ENCODE assay signal across 1 cellular context in the genomic region with DNA sequence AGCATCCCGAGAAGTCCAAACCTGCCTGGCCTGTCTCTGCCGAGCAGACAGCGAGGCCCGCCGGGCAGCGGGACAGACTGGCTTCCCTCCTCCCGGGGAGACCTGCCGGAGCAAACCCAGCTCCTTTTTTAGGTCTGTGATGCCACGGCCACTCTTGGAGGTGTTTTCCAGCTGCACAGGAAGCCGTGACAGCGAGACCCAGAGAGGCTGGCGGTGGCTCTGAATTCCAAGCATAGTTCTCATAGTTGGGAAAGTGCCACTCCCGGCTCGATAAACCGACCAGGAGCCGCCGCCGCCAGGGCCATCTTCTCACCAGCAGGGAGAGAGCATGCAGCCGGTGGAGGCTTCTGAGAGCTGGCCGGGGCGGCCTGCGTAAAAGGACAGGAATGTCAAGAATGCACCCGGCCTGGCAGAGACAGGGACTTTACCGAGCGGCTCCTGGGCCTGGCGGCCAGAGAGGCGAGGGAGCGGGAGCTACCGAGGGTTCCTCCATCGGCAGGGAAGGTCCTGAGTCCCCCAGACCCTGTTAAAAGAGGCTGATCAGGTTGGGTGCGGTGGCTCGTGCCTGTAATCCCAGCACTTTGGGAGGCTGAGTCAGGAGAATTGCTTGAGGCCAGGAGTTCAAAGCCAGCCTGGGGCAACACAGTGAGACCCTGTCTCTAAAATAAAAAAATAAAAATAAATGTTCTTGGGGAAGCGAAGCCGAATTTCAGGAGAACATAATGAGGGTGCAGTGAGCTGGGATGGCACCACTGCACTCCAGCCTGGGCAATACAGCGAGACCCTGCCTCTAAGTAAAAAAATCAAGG.
TF ChIP-seq lines count a peak whose summit lies in the region.

No MANE protein-coding gene starts in this region.

TF ChIP-seq in HepG2, 621 proteins besides CTCF, POLR2A, EP300 and RAD21 (continued from another document and continues in another):
- TF ChIP-seq, protein P1, sequence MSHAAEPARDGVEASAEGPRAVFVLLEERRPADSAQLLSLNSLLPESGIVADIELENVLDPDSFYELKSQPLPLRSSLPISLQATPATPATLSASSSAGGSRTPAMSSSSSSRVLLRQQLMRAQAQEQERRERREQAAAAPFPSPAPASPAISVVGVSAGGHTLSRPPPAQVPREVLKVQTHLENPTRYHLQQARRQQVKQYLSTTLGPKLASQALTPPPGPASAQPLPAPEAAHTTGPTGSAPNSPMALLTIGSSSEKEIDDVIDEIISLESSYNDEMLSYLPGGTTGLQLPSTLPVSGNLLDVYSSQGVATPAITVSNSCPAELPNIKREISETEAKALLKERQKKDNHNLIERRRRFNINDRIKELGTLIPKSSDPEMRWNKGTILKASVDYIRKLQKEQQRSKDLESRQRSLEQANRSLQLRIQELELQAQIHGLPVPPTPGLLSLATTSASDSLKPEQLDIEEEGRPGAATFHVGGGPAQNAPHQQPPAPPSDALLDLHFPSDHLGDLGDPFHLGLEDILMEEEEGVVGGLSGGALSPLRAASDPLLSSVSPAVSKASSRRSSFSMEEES (CRISPR knock-in tag; IDR thresholded peaks at IDR 0.05), result peak; percentile 78
- TF ChIP-seq, protein P2, sequence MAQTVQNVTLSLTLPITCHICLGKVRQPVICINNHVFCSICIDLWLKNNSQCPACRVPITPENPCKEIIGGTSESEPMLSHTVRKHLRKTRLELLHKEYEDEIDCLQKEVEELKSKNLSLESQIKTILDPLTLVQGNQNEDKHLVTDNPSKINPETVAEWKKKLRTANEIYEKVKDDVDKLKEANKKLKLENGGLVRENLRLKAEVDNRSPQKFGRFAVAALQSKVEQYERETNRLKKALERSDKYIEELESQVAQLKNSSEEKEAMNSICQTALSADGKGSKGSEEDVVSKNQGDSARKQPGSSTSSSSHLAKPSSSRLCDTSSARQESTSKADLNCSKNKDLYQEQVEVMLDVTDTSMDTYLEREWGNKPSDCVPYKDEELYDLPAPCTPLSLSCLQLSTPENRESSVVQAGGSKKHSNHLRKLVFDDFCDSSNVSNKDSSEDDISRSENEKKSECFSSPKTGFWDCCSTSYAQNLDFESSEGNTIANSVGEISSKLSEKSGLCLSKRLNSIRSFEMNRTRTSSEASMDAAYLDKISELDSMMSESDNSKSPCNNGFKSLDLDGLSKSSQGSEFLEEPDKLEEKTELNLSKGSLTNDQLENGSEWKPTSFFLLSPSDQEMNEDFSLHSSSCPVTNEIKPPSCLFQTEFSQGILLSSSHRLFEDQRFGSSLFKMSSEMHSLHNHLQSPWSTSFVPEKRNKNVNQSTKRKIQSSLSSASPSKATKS (CRISPR knock-in tag; IDR thresholded peaks at IDR 0.05), result peak; percentile 77; the same call in 1 of the 2 replicates
- peak; percentile 58 for TF ChIP-seq XRCC5 (optimal IDR thresholded peaks at IDR 0.05; ENCODE audit: low read length)
- peak; percentile 53; the same call in 1 of the 2 replicates for TF ChIP-seq NR2F6 (IDR thresholded peaks at IDR 0.05)
- peak; percentile 83 for TF ChIP-seq NR2F6 (CRISPR knock-in tag; IDR thresholded peaks at IDR 0.05)
- TF ChIP-seq ZNF749 (CRISPR knock-in tag; IDR thresholded peaks at IDR 0.05; ENCODE audit: borderline replicate concordance), result no peak
- TF ChIP-seq AGO1 (IDR thresholded peaks at IDR 0.05; ENCODE audit: low read depth, low read length, poor library complexity, severe bottlenecking), result peak; percentile 45
- no peak for TF ChIP-seq NCOA5 (CRISPR knock-in tag; IDR thresholded peaks at IDR 0.05)
- TF ChIP-seq HOXA5 (CRISPR knock-in tag; IDR thresholded peaks at IDR 0.05), result peak; percentile 59; the same call in 1 of the 2 replicates
- TF ChIP-seq, protein P3, sequence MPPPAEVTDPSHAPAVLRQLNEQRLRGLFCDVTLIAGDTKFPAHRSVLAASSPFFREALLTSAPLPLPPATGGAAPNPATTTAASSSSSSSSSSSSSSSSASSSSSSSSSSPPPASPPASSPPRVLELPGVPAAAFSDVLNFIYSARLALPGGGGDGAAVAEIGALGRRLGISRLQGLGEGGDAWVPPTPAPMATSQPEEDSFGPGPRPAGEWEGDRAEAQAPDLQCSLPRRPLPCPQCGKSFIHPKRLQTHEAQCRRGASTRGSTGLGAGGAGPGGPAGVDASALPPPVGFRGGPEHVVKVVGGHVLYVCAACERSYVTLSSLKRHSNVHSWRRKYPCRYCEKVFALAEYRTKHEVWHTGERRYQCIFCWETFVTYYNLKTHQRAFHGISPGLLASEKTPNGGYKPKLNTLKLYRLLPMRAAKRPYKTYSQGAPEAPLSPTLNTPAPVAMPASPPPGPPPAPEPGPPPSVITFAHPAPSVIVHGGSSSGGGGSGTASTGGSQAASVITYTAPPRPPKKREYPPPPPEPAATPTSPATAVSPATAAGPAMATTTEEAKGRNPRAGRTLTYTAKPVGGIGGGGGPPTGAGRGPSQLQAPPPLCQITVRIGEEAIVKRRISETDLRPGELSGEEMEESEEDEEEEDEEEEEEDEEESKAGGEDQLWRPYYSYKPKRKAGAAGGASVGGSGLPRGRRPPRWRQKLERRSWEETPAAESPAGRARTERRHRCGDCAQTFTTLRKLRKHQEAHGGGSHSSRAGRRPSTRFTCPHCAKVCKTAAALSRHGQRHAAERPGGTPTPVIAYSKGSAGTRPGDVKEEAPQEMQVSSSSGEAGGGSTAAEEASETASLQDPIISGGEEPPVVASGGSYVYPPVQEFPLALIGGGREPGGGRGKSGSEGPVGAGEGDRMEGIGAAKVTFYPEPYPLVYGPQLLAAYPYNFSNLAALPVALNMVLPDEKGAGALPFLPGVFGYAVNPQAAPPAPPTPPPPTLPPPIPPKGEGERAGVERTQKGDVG (CRISPR knock-in tag; IDR thresholded peaks at IDR 0.05; ENCODE audit: borderline replicate concordance), result peak; percentile 94; the same call in 1 of the 2 replicates
- no peak for TF ChIP-seq ZNF567 (CRISPR knock-in tag; IDR thresholded peaks at IDR 0.05; ENCODE audit: borderline replicate concordance)
- TF ChIP-seq, protein P4, sequence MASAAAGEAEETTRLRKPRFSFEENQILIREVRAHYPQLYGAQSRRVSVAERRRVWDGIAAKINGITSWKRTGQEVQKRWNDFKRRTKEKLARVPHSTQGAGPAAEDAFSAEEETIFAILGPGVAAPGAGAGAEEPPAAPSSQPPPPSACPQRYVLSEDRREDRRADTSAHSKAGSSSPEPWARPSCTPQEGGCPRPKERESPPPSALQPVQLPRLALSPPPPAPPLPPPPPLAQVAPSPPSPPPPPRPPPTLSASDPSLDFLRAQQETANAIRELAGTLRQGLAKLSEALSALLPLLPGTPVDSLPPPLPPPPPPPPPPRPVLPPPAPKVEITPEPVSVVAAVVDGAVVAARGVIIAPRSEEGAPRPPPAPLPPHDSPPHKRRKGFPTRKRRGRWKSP (CRISPR knock-in tag; IDR thresholded peaks at IDR 0.05), result peak; percentile 52; the same call in 1 of the 2 replicates
- no peak for TF ChIP-seq ZMYM4 (CRISPR knock-in tag; IDR thresholded peaks at IDR 0.05)
- TF ChIP-seq, protein P5, sequence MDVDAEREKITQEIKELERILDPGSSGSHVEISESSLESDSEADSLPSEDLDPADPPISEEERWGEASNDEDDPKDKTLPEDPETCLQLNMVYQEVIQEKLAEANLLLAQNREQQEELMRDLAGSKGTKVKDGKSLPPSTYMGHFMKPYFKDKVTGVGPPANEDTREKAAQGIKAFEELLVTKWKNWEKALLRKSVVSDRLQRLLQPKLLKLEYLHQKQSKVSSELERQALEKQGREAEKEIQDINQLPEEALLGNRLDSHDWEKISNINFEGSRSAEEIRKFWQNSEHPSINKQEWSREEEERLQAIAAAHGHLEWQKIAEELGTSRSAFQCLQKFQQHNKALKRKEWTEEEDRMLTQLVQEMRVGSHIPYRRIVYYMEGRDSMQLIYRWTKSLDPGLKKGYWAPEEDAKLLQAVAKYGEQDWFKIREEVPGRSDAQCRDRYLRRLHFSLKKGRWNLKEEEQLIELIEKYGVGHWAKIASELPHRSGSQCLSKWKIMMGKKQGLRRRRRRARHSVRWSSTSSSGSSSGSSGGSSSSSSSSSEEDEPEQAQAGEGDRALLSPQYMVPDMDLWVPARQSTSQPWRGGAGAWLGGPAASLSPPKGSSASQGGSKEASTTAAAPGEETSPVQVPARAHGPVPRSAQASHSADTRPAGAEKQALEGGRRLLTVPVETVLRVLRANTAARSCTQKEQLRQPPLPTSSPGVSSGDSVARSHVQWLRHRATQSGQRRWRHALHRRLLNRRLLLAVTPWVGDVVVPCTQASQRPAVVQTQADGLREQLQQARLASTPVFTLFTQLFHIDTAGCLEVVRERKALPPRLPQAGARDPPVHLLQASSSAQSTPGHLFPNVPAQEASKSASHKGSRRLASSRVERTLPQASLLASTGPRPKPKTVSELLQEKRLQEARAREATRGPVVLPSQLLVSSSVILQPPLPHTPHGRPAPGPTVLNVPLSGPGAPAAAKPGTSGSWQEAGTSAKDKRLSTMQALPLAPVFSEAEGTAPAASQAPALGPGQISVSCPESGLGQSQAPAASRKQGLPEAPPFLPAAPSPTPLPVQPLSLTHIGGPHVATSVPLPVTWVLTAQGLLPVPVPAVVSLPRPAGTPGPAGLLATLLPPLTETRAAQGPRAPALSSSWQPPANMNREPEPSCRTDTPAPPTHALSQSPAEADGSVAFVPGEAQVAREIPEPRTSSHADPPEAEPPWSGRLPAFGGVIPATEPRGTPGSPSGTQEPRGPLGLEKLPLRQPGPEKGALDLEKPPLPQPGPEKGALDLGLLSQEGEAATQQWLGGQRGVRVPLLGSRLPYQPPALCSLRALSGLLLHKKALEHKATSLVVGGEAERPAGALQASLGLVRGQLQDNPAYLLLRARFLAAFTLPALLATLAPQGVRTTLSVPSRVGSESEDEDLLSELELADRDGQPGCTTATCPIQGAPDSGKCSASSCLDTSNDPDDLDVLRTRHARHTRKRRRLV (CRISPR knock-in tag; IDR thresholded peaks at IDR 0.05), result 0 out of 2 replicates have a peak, but pooled peaks have one; percentile 65
- no peak for TF ChIP-seq RBM22 (optimal IDR thresholded peaks at IDR 0.05; ENCODE audit: low read length)
- TF ChIP-seq KLF15 (CRISPR knock-in tag; IDR thresholded peaks at IDR 0.05; ENCODE audit: borderline replicate concordance), result no peak
- TF ChIP-seq, protein P6, sequence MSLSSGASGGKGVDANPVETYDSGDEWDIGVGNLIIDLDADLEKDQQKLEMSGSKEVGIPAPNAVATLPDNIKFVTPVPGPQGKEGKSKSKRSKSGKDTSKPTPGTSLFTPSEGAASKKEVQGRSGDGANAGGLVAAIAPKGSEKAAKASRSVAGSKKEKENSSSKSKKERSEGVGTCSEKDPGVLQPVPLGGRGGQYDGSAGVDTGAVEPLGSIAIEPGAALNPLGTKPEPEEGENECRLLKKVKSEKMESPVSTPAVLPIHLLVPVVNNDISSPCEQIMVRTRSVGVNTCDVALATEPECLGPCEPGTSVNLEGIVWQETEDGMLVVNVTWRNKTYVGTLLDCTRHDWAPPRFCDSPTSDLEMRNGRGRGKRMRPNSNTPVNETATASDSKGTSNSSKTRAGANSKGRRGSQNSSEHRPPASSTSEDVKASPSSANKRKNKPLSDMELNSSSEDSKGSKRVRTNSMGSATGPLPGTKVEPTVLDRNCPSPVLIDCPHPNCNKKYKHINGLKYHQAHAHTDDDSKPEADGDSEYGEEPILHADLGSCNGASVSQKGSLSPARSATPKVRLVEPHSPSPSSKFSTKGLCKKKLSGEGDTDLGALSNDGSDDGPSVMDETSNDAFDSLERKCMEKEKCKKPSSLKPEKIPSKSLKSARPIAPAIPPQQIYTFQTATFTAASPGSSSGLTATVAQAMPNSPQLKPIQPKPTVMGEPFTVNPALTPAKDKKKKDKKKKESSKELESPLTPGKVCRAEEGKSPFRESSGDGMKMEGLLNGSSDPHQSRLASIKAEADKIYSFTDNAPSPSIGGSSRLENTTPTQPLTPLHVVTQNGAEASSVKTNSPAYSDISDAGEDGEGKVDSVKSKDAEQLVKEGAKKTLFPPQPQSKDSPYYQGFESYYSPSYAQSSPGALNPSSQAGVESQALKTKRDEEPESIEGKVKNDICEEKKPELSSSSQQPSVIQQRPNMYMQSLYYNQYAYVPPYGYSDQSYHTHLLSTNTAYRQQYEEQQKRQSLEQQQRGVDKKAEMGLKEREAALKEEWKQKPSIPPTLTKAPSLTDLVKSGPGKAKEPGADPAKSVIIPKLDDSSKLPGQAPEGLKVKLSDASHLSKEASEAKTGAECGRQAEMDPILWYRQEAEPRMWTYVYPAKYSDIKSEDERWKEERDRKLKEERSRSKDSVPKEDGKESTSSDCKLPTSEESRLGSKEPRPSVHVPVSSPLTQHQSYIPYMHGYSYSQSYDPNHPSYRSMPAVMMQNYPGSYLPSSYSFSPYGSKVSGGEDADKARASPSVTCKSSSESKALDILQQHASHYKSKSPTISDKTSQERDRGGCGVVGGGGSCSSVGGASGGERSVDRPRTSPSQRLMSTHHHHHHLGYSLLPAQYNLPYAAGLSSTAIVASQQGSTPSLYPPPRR (CRISPR knock-in tag; IDR thresholded peaks at IDR 0.05; ENCODE audit: borderline replicate concordance), result peak; percentile 81
- peak; percentile 44; the same call in 1 of the 2 replicates for TF ChIP-seq ZNF605 (CRISPR knock-in tag; IDR thresholded peaks at IDR 0.05)
- peak; percentile 66; the same call in 1 of the 2 replicates for TF ChIP-seq ZNF232 (CRISPR knock-in tag; IDR thresholded peaks at IDR 0.05; ENCODE audit: borderline replicate concordance)
- no peak for TF ChIP-seq ZFYVE20 (CRISPR knock-in tag; IDR thresholded peaks at IDR 0.05; ENCODE audit: borderline replicate concordance, low read depth)
- peak; percentile 67; the same call in 1 of the 2 replicates for TF ChIP-seq KAT2B (IDR thresholded peaks at IDR 0.05; ENCODE audit: borderline replicate concordance, low read depth, low read length)
- TF ChIP-seq ZNF234 (CRISPR knock-in tag; conservative IDR thresholded peaks at IDR 0.05), result no peak; the same call in 1 of the 2 replicates
- peak in 1 of 2 experiments; percentile 76; a peak in 1 of 4 replicates for TF ChIP-seq KLF16 (CRISPR knock-in tag; IDR thresholded peaks at IDR 0.05)
- no peak for TF ChIP-seq ATF7 (IDR thresholded peaks at IDR 0.05)
- TF ChIP-seq ATF7 (CRISPR knock-in tag; IDR thresholded peaks at IDR 0.05), result peak; percentile 94
- TF ChIP-seq, protein P7, sequence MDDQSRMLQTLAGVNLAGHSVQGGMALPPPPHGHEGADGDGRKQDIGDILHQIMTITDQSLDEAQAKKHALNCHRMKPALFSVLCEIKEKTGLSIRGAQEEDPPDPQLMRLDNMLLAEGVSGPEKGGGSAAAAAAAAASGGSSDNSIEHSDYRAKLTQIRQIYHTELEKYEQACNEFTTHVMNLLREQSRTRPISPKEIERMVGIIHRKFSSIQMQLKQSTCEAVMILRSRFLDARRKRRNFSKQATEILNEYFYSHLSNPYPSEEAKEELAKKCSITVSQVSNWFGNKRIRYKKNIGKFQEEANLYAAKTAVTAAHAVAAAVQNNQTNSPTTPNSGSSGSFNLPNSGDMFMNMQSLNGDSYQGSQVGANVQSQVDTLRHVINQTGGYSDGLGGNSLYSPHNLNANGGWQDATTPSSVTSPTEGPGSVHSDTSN (CRISPR knock-in tag; IDR thresholded peaks at IDR 0.05; ENCODE audit: borderline replicate concordance), result no peak
- TF ChIP-seq ZNF546 (CRISPR knock-in tag; conservative IDR thresholded peaks at IDR 0.05), result no peak
- TF ChIP-seq GATAD1 (CRISPR knock-in tag; IDR thresholded peaks at IDR 0.05), result no peak
- 0 out of 2 replicates have a peak, but pooled peaks have one; percentile 39 for TF ChIP-seq BRCA1 (CRISPR knock-in tag; IDR thresholded peaks at IDR 0.05)
- TF ChIP-seq ZSCAN31 (CRISPR knock-in tag; IDR thresholded peaks at IDR 0.05; ENCODE audit: low read depth), result peak; percentile 57; the same call in 1 of the 2 replicates
- TF ChIP-seq ZBTB21 (CRISPR knock-in tag; IDR thresholded peaks at IDR 0.05), result peak; percentile 45; the same call in 1 of the 2 replicates
- TF ChIP-seq ZNF274 (CRISPR knock-in tag; IDR thresholded peaks at IDR 0.05), result peak; percentile 24; the same call in 1 of the 2 replicates
